In genomic region chr1:167515893-167516321, GRCh38 we compare ENCODE assay signal across 19 cellular contexts. TPM values are rescaled to one million over a fixed set of nuclear protein-coding genes. Genes with fewer than 3 reads are reported as not detected.
A peak's percentile ranks its signal among the peaks of the same experiment; 100 is the strongest.
DNase-seq lines count a peak whose midpoint lies in the region; ATAC-seq, FAIRE-seq and TF ChIP-seq lines count a peak whose summit lies in the region.
"Had no signal": no experiment of that assay in that cellular context is flagged by ENCODE, and none has a peak within 500 bp of the region (broad histone marks: within the 10 kb centered on the region; RNA-seq: fewer than 3 reads in every experiment).

No MANE protein-coding gene starts in this region.

- peak overlapping the region; percentile 99 for H3K4me3 Mint-ChIP-seq in activated naive CD4-positive, alpha-beta T cell treated with anti-CD3 and anti-CD28 coated beads, Interleukin-2, amount 10 ng/mL, durations not matched to agents 7 days and 5 days
- peak overlapping the region; percentile 93 for H3K4me3 Mint-ChIP-seq in T-helper 2 cell treated with Interferon-gamma antibody and Interleukin-4, amounts not matched to agents 5 μg/mL and 100 μg/mL, for 36 hours
- H3K4me3 Mint-ChIP-seq: activated B cell treated with CpG ODN at 0.5 μM for 24 hours, GM23338 had no signal

- no peak overlapping the region for H3K9ac ChIP-seq in H1 (replicated peaks in 1 of 4; ENCODE audit: extremely low read depth in 1 of 4, low read depth in 3 of 4, low read length in 3 of 4)

- no peak overlapping the region for H2AK5ac ChIP-seq in H1 (ENCODE audit: low read depth, low read length)

- no peak for TF ChIP-seq EP300 in H1 (IDR thresholded peaks at IDR 0.05; ENCODE audit: borderline replicate concordance in 1 of 2, low read depth in 2 of 2, low read length in 2 of 2)

- no peak for FAIRE-seq in H1 (lab: Jason Lieb, UNC)

- no peak for TF ChIP-seq POLR2A in H1 (IDR thresholded peaks at IDR 0.05; ENCODE audit: control extremely low read depth in 1 of 2, low read depth in 2 of 2, low read length in 2 of 2)

- DNase-seq in activated naive CD4-positive, alpha-beta T cell treated with anti-CD3 and anti-CD28 coated beads, Interleukin-2, amount 10 ng/mL, durations not matched to agents 7 days and 5 days = peak; percentile 34
- DNase-seq in activated naive CD4-positive, alpha-beta T cell (lab: John Stamatoyannopoulos, UW) = no peak
- DNase-seq in T-helper 2 cell treated with Interferon-gamma antibody and Interleukin-4, amounts not matched to agents 5 μg/mL and 100 μg/mL, for 36 hours (ENCODE audit: low spot score) = no peak
- DNase-seq in H1 (ENCODE audit: low read depth in 1 of 2, low spot score in 2 of 2) (peak in 1 of 2 experiments; percentile 27), upper lobe of right lung (no peak), SKM-1 (lab: John Stamatoyannopoulos, UW; ENCODE audit: unreplicated experiment) (no peak), superior temporal gyrus (ENCODE audit: extremely low spot score) (no peak)
- DNase-seq: activated B cell treated with CpG ODN at 0.5 μM for 24 hours, Calu3, hippocampal formation, IMR-90, kidney glomerular epithelial cell, mesendoderm, NCI-H2029, NCI-H446 treated with DMSO at 0.1 percent for 48 hours had no signal

- no peaks in the 10 kb centered on the region for H4K20me1 ChIP-seq in H1 (replicated peaks in 1 of 2; ENCODE audit: control insufficient read depth in 1 of 2, insufficient read depth in 2 of 2, low read length in 2 of 2)

- no peaks in the 10 kb centered on the region for H3K23me2 ChIP-seq in H1 (ENCODE audit: low read depth, low read length)

- H2BK12ac ChIP-seq in H1 (ENCODE audit: low read depth, low read length) = no peak overlapping the region

- 80% methylated on average over 4 of the region's 4 CpGs; no CpG with 5 or more reads in 1 of the 2 experiments for WGBS in H1 (ENCODE audit: extremely low coverage in 1 of 2, insufficient coverage in 1 of 2, insufficient read length in 1 of 2, insufficient replicate concordance in 2 of 2, low coverage in 1 of 2, low lambda C conversion rate in 2 of 2, missing lambda C conversion rate in 1 of 2), 2 experiments

- no peak overlapping the region for H3K14ac ChIP-seq in H1 (ENCODE audit: insufficient read length)

- H2AFZ ChIP-seq in H1 (ENCODE audit: low read length) = no peak overlapping the region

- no peaks in the 10 kb centered on the region for H3K9me3 Mint-ChIP-seq in activated naive CD4-positive, alpha-beta T cell treated with anti-CD3 and anti-CD28 coated beads, Interleukin-2, amount 10 ng/mL, durations not matched to agents 7 days and 5 days
- H3K9me3 Mint-ChIP-seq in T-helper 2 cell treated with Interferon-gamma antibody and Interleukin-4, amounts not matched to agents 5 μg/mL and 100 μg/mL, for 36 hours = no peaks in the 10 kb centered on the region
- H3K9me3 Mint-ChIP-seq: activated B cell treated with CpG ODN at 0.5 μM for 24 hours, GM23338 had no signal

- H3K79me2 ChIP-seq in H1 (ENCODE audit: control insufficient read depth in 1 of 2, insufficient read depth in 2 of 2, low read length in 2 of 2) = no peaks in the 10 kb centered on the region

- ATAC-seq in upper lobe of right lung (no peak), GM21723 (IDR thresholded peaks at IDR 0.05; ENCODE audit: unreplicated experiment) (no peak)
- ATAC-seq: GM23338 had no signal

- H3K4me1 Mint-ChIP-seq in activated naive CD4-positive, alpha-beta T cell treated with anti-CD3 and anti-CD28 coated beads, Interleukin-2, amount 10 ng/mL, durations not matched to agents 7 days and 5 days = peaks cover 62% of the 10 kb centered on the region
- H3K4me1 Mint-ChIP-seq in T-helper 2 cell treated with Interferon-gamma antibody and Interleukin-4, amounts not matched to agents 5 μg/mL and 100 μg/mL, for 36 hours (ENCODE audit: low read depth) = peaks cover 59% of the 10 kb centered on the region
- H3K4me1 Mint-ChIP-seq: activated B cell treated with CpG ODN at 0.5 μM for 24 hours had no signal

- no peak overlapping the region for H3K23ac ChIP-seq in H1 (ENCODE audit: insufficient read length)

- H3K4me1 ChIP-seq in H1 (replicated peaks in 1 of 4; ENCODE audit: control insufficient read depth in 3 of 4, insufficient read depth in 4 of 4, low read length in 3 of 4) (peaks cover 0 to 2% (median 0%) of the 10 kb centered on the region in 4 experiments; a peak in 1 of 7 replicates), upper lobe of right lung (no peaks in the 10 kb centered on the region)
- H3K4me1 ChIP-seq: ascending aorta had no signal

- H4K91ac ChIP-seq in H1 (replicated peaks; ENCODE audit: insufficient read length, low read length) = no peak overlapping the region

- H3K4me2 ChIP-seq in H1 (ENCODE audit: insufficient read depth in 1 of 2, low read depth in 2 of 2, low read length in 2 of 2) = no peak overlapping the region
- H3K4me2 ChIP-seq: GM23338 had no signal

- H3K27me3 ChIP-seq in H1 (replicated peaks in 1 of 4; ENCODE audit: control insufficient read depth in 3 of 4, extremely low read depth in 1 of 4, insufficient read depth in 3 of 4, low read length in 3 of 4) (no peaks in the 10 kb centered on the region), upper lobe of right lung (no peaks in the 10 kb centered on the region)
- H3K27me3 ChIP-seq: ascending aorta had no signal

- H3K9me3 ChIP-seq in H1 (ENCODE audit: insufficient read depth in 2 of 2, low read depth in 1 of 2, low read length in 1 of 2) = no peaks in the 10 kb centered on the region
- no peaks in the 10 kb centered on the region for H3K9me3 ChIP-seq in upper lobe of right lung
- H3K9me3 ChIP-seq: ascending aorta, neutrophil had no signal

- H2BK20ac ChIP-seq in H1 (ENCODE audit: low read length) = no peak overlapping the region

- TF ChIP-seq RAD21 in H1 (IDR thresholded peaks at IDR 0.05 in 1 of 2, conservative IDR thresholded peaks at IDR 0.05 in 1 of 2; ENCODE audit: low read depth in 2 of 2, low read length in 2 of 2) = no peak

- CTCF ChIA-PET in activated naive CD4-positive, alpha-beta T cell treated with anti-CD3 and anti-CD28 coated beads, Interleukin-2, amount 10 ng/mL, durations not matched to agents 7 days and 5 days (lab: Charles Lee) = interaction anchor here (0.6 to 5.3 kb wide), 12 partner anchors 8 to 569 kb away, joined by 3 to 55 read pairs (median 4); partner anchors contain the start of gene POU2F1
- CTCF ChIA-PET in H1 (lab: Charles Lee; ENCODE audit: partially characterized antibody) = interaction anchor here (0.8 to 8.3 kb wide), 12 partner anchors 8 to 172 kb away, joined by 3 to 43 read pairs (median 4); no protein-coding TSS in a partner anchor

- no peak overlapping the region for H2BK5ac ChIP-seq in H1 (ENCODE audit: low read depth, low read length)

- H3K79me1 ChIP-seq in H1 (ENCODE audit: low read depth, low read length) = no peaks in the 10 kb centered on the region

- POLR2A ChIA-PET in H1 (lab: Charles Lee; ENCODE audit: partially characterized antibody) = no interaction called here

- H3K36me3 Mint-ChIP-seq in activated naive CD4-positive, alpha-beta T cell treated with anti-CD3 and anti-CD28 coated beads, Interleukin-2, amount 10 ng/mL, durations not matched to agents 7 days and 5 days = peaks cover 64% of the 10 kb centered on the region
- peaks cover 64% of the 10 kb centered on the region for H3K36me3 Mint-ChIP-seq in T-helper 2 cell treated with Interferon-gamma antibody and Interleukin-4, amounts not matched to agents 5 μg/mL and 100 μg/mL, for 36 hours (ENCODE audit: low read depth)

- no peaks in the 10 kb centered on the region for H3K36me3 ChIP-seq in H1 (ENCODE audit: control insufficient read depth in 2 of 4, insufficient read depth in 4 of 4, low read length in 3 of 4)
- no peaks in the 10 kb centered on the region for H3K36me3 ChIP-seq in upper lobe of right lung
- H3K36me3 ChIP-seq: ascending aorta, neutrophil had no signal

- no peak overlapping the region for H3K56ac ChIP-seq in H1 (replicated peaks; ENCODE audit: insufficient read length, low read depth, low read length)

- no peak overlapping the region for H2BK15ac ChIP-seq in H1 (ENCODE audit: low read length)

- H2BK120ac ChIP-seq in H1 (replicated peaks; ENCODE audit: low read depth, low read length) = no peak overlapping the region

- H3K4ac ChIP-seq in H1 (replicated peaks; ENCODE audit: insufficient read length, low read depth, low read length) = no peak overlapping the region

- H3K27ac ChIP-seq in H1 (ENCODE audit: low read depth, low read length) (no peak overlapping the region), upper lobe of right lung (no peak overlapping the region)
- H3K27ac ChIP-seq: ascending aorta, neutrophil had no signal

- H4K8ac ChIP-seq in H1 (ENCODE audit: extremely low read depth, insufficient read depth, low read length) = no peak overlapping the region

- peak overlapping the region; percentile 100 for H3K27ac Mint-ChIP-seq in activated naive CD4-positive, alpha-beta T cell treated with anti-CD3 and anti-CD28 coated beads, Interleukin-2, amount 10 ng/mL, durations not matched to agents 7 days and 5 days
- peak overlapping the region; percentile 94 for H3K27ac Mint-ChIP-seq in T-helper 2 cell treated with Interferon-gamma antibody and Interleukin-4, amounts not matched to agents 5 μg/mL and 100 μg/mL, for 36 hours
- H3K27ac Mint-ChIP-seq: activated B cell treated with CpG ODN at 0.5 μM for 24 hours, GM23338 had no signal

- no peak for TF ChIP-seq CTCF in H1 (IDR thresholded peaks at IDR 0.05; ENCODE audit: control extremely low read depth in 1 of 3, insufficient read depth in 1 of 3, low read depth in 1 of 3, low read length in 3 of 3)
- no peak for TF ChIP-seq CTCF in upper lobe of right lung (IDR thresholded peaks at IDR 0.05)

- intact Hi-C loops in upper lobe of right lung (cut with DNase I) = no loop called here

- no peak overlapping the region for H3K4me3 ChIP-seq in H1 (ENCODE audit: extremely low read depth in 1 of 4, insufficient read depth in 2 of 4, low read depth in 3 of 4, low read length in 4 of 4)
- H3K4me3 ChIP-seq in upper lobe of right lung = peak overlapping the region; percentile 36
- H3K4me3 ChIP-seq: ascending aorta, GM23338 had no signal

- no peaks in the 10 kb centered on the region for H3K27me3 Mint-ChIP-seq in activated naive CD4-positive, alpha-beta T cell treated with anti-CD3 and anti-CD28 coated beads, Interleukin-2, amount 10 ng/mL, durations not matched to agents 7 days and 5 days
- H3K27me3 Mint-ChIP-seq in T-helper 2 cell treated with Interferon-gamma antibody and Interleukin-4, amounts not matched to agents 5 μg/mL and 100 μg/mL, for 36 hours (ENCODE audit: low read depth) = peaks cover 1% of the 10 kb centered on the region

- H4K5ac ChIP-seq in H1 (ENCODE audit: insufficient read length, low read depth, low read length) = no peak overlapping the region

- no peak overlapping the region for H3K18ac ChIP-seq in H1 (ENCODE audit: extremely low read depth, low read length)

RNA-seq across cellular contexts. Expression of gene CD247, which starts 2.4 kb away (rescaled TPM):
- 1.7 and 2.2 TPM in 2 replicates for total RNA-seq in H1 (2021; fragmentation: NEBNext Ultra II Directional; extraction: Animal tissue kit (Norgen Biotek cat#: 25700))
- polyA plus RNA-seq in H1 (2011; rRNA removed) = 1.9 and 2.0 TPM in 2 replicates
- polyA plus RNA-seq in H1 (2011; cell fraction: cytosol; rRNA removed) = 2.1 TPM
- polyA plus RNA-seq in H1 (2011; cell fraction: nucleus; rRNA removed) = 2.1 TPM
- 1.8 to 3.6 TPM (median 2.1 TPM) in 4 replicates for polyA plus RNA-seq in H1 (2012, experiment 1 of 2)
- 1.2 TPM for polyA plus RNA-seq in H1 (2012, experiment 2 of 2)
- 1.2 TPM for polyA plus RNA-seq in H1 (2013, experiment 1 of 2)
- 1.4 TPM for polyA plus RNA-seq in H1 (2013, experiment 2 of 2)
- polyA minus RNA-seq in H1 (2011; rRNA and poly(A)+ RNA removed) = 0.71 and 0.95 TPM in 2 replicates
- polyA minus RNA-seq in H1 (2011; cell fraction: cytosol; rRNA and poly(A)+ RNA removed) = 1.5 TPM
- polyA minus RNA-seq in H1 (2011; cell fraction: nucleus; rRNA and poly(A)+ RNA removed) = 0.40 TPM
- total RNA-seq in upper lobe of right lung = 8.9 TPM
- total RNA-seq: IMR-90 had no signal
- polyA plus RNA-seq: IMR-90 had no signal

RNA-seq across cellular contexts. Expression of gene CREG1, which starts 37.7 kb away (rescaled TPM):
- total RNA-seq in H1 (2021; fragmentation: NEBNext Ultra II Directional; extraction: Animal tissue kit (Norgen Biotek cat#: 25700)) = 28.7 and 30.1 TPM in 2 replicates
- polyA plus RNA-seq in H1 (2011; rRNA removed) = 23.7 and 29.8 TPM in 2 replicates
- polyA plus RNA-seq in H1 (2011; cell fraction: cytosol; rRNA removed) = 31.1 TPM
- polyA plus RNA-seq in H1 (2011; cell fraction: nucleus; rRNA removed) = 16.1 TPM
- 17.0 to 21.8 TPM (median 17.6 TPM) in 4 replicates for polyA plus RNA-seq in H1 (2012, experiment 1 of 2)
- polyA plus RNA-seq in H1 (2012, experiment 2 of 2) = 5.8 TPM
- 38.3 TPM for polyA plus RNA-seq in H1 (2013, experiment 1 of 2)
- 45.5 TPM for polyA plus RNA-seq in H1 (2013, experiment 2 of 2)
- polyA minus RNA-seq in H1 (2011; rRNA and poly(A)+ RNA removed) = 13.0 and 21.0 TPM in 2 replicates
- polyA minus RNA-seq in H1 (2011; cell fraction: cytosol; rRNA and poly(A)+ RNA removed) = 20.5 TPM
- 18.3 TPM for polyA minus RNA-seq in H1 (2011; cell fraction: nucleus; rRNA and poly(A)+ RNA removed)
- 171 TPM for total RNA-seq in upper lobe of right lung
